ENCODE assay signal across 8 cellular contexts in the genomic region with DNA sequence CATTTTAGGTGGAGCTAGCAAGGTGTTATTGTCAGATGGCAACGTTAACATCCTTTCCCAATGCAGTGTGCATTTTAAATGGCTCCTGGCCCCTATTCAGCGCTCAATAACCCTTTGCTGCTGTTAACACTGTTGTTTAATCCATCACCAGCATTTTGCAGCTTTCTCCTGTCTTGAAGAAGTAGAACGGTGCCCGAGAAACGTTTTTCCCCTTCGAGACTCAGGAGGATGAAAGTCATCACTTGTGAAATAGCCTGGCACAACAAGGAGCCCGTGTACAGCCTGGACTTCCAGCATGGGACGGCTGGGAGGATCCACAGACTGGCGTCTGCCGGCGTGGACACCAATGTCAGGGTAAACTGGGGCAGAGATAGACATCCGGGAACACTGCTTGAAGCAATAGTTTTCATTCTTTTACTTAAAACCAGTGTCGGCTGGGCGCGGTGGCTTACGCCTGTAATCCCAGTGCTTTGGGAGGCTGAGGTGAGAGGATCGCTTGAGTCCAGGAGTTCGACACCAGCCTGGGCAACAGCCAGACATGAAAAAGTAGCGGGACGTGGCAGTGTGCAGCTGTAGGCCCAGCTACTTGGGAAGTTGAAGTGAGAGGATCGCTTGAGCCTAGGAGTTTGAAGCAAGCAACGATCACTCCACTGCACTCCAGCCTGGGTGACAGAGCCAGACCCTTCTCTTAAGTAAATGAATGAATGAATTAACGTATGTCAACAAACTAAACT. TPM values are rescaled to one million over a fixed set of nuclear protein-coding genes. Genes with fewer than 3 reads are reported as not detected.
DNase-seq lines count a peak whose midpoint lies in the region; TF ChIP-seq lines count a peak whose summit lies in the region.

No MANE protein-coding gene starts in this region.

- no peak overlapping the region for H3K27ac ChIP-seq in trophoblast cell (ENCODE audit: low read depth, low read length)

- no peak overlapping the region for H3K18ac ChIP-seq in trophoblast cell (ENCODE audit: low read length)

- H3K9me3 ChIP-seq in trophoblast cell (ENCODE audit: insufficient read depth, low read depth, low read length) = no peaks in the 10 kb centered on the region

- H3K4me1 ChIP-seq in trophoblast cell (ENCODE audit: control insufficient read depth in 1 of 2, insufficient read depth in 2 of 2, low read length in 2 of 2) = peaks cover 0 to 4% of the 10 kb centered on the region in 2 experiments

- H3K79me1 ChIP-seq in trophoblast cell (ENCODE audit: low read length) = no peaks in the 10 kb centered on the region

- H2BK12ac ChIP-seq in trophoblast cell (ENCODE audit: low read length) = no peak overlapping the region

- no CpG with 5 or more reads among the region's 23 CpGs for WGBS in trophoblast cell (ENCODE audit: extremely low coverage, insufficient coverage, insufficient read length)

- no peak for TF ChIP-seq CTCF in epithelial cell of proximal tubule (conservative IDR thresholded peaks at IDR 0.05; ENCODE audit: low read depth, low read length)

- no peaks in the 10 kb centered on the region for H3K27me3 ChIP-seq in trophoblast cell (ENCODE audit: insufficient read depth, low read length)

- H3K23ac ChIP-seq in trophoblast cell (ENCODE audit: low read length) = no peak overlapping the region

- no peak overlapping the region for H3K14ac ChIP-seq in trophoblast cell (ENCODE audit: low read length)

- H3K36me3 ChIP-seq in trophoblast cell (ENCODE audit: control insufficient read depth in 1 of 2, insufficient read depth in 2 of 2, low read length in 2 of 2) = peaks cover 2 to 3% of the 10 kb centered on the region in 2 experiments

- H2AK5ac ChIP-seq in trophoblast cell (ENCODE audit: low read length) = no peak overlapping the region

- peak; percentile 53 for DNase-seq in DMS 273 (lab: John Stamatoyannopoulos, UW; ENCODE audit: unreplicated experiment)
- no peak for DNase-seq in DMS 273 treated with DMSO at 0.1 percent for 48 hours (lab: John Stamatoyannopoulos, UW)
- peak; percentile 42 for DNase-seq in OCI-M1 (lab: John Stamatoyannopoulos, UW)
- no peak for DNase-seq in epithelial cell of proximal tubule (ENCODE audit: low read depth)
- peak in 1 of 2 donors; percentile 31 for DNase-seq in trophoblast cell
- no peak for DNase-seq in D341Med (ENCODE audit: low spot score)
- DNase-seq in putamen (ENCODE audit: low spot score) = no peak
- no peak for DNase-seq in AML-193 (lab: John Stamatoyannopoulos, UW)

- no peak overlapping the region for H2BK5ac ChIP-seq in trophoblast cell (ENCODE audit: low read depth, low read length, poor library complexity)

- no peak overlapping the region for H3K4ac ChIP-seq in trophoblast cell (ENCODE audit: low read depth, low read length)

- no peaks in the 10 kb centered on the region for H3K79me2 ChIP-seq in trophoblast cell (ENCODE audit: control insufficient read depth, insufficient read depth, low read length, poor library complexity)

- no peak overlapping the region for H4K91ac ChIP-seq in trophoblast cell (ENCODE audit: low read depth, low read length)

- H4K8ac ChIP-seq in trophoblast cell (ENCODE audit: low read depth, low read length) = no peak overlapping the region

- no peak overlapping the region for H2BK120ac ChIP-seq in trophoblast cell (ENCODE audit: insufficient read depth, low read length, poor library complexity)

- H4K12ac ChIP-seq in trophoblast cell (ENCODE audit: low read depth, low read length) = no peak overlapping the region

- peak overlapping the region; percentile 56 for H3K4me2 ChIP-seq in trophoblast cell (ENCODE audit: low read length)

- no peak overlapping the region for H2AFZ ChIP-seq in trophoblast cell (ENCODE audit: insufficient read depth, low read length, poor library complexity)

- H3K9ac ChIP-seq in trophoblast cell (ENCODE audit: low read length) = peak overlapping the region; percentile 44

- H3K4me3 ChIP-seq in epithelial cell of proximal tubule (ENCODE audit: low read depth, low read length) (peak overlapping the region; percentile 68), trophoblast cell (ENCODE audit: low read depth, low read length) (peak overlapping the region; percentile 76)

RNA-seq across cellular contexts. Expression of a gene that starts 0.9 kb away (rescaled TPM):
- 8.5 and 21.8 TPM in 2 replicates for total RNA-seq in epithelial cell of proximal tubule
- polyA plus RNA-seq in trophoblast cell (2013) = 7.7 and 8.0 TPM in 2 replicates

Comparison
In these comparisons a context has a peak if more than half of its experiments do, and no peak if none do; other contexts are left out.
1. DNase-seq: peak in DMS 273 (single experiment) and OCI-M1 (single experiment); none in DMS 273 treated with DMSO at 0.1 percent for 48 hours (single experiment), epithelial cell of proximal tubule (single experiment), D341Med (single experiment), putamen (single experiment) and AML-193 (0 of 2).